In genomic region chr3:131883086-131883485, GRCh38 we compare ENCODE assay signal across 17 cellular contexts.
DNase-seq lines count a peak whose midpoint lies in the region; ATAC-seq and TF ChIP-seq lines count a peak whose summit lies in the region.
"Had no signal": no experiment of that assay in that cellular context is flagged by ENCODE, and none has a peak within 500 bp of the region (broad histone marks: within the 10 kb centered on the region; RNA-seq: fewer than 3 reads in every experiment).

No MANE protein-coding gene starts in this region.

- no peaks in the 10 kb centered on the region for H3K27me3 Mint-ChIP-seq in stimulated activated naive CD8-positive, alpha-beta T cell treated with anti-CD3 and anti-CD28 coated beads, Interleukin-15, amount 100 ng/mL, for 72 hours

- no peak overlapping the region for H3K27ac Mint-ChIP-seq in stimulated activated naive CD8-positive, alpha-beta T cell treated with anti-CD3 and anti-CD28 coated beads, Interleukin-15, amount 100 ng/mL, for 72 hours
- H3K27ac Mint-ChIP-seq: CD14-positive monocyte; CD8-positive, alpha-beta T cell had no signal

- no peak overlapping the region for H3K4me3 ChIP-seq in osteoblast (ENCODE audit: insufficient read depth, low read length)
- H3K4me3 ChIP-seq: BLaER1 had no signal

- no peak overlapping the region for H2AFZ ChIP-seq in osteoblast (ENCODE audit: low read length)

- H3K4me3 Mint-ChIP-seq in stimulated activated naive CD8-positive, alpha-beta T cell treated with anti-CD3 and anti-CD28 coated beads, Interleukin-15, amount 100 ng/mL, for 72 hours, result no peak overlapping the region
- H3K4me3 Mint-ChIP-seq: CD14-positive monocyte; CD8-positive, alpha-beta T cell had no signal

- peak; percentile 6 for DNase-seq in EL
- peak; percentile 18 for DNase-seq in M059J (ENCODE audit: low read depth)
- peak; percentile 1 for DNase-seq in RKO (ENCODE audit: low spot score)
- DNase-seq in osteoblast (ENCODE audit: insufficient read length, low spot score, missing footprints), result peak; percentile 36
- no peak for DNase-seq in stimulated activated naive CD8-positive, alpha-beta T cell treated with anti-CD3 and anti-CD28 coated beads, Interleukin-15, amount 100 ng/mL, for 72 hours
- no peak for DNase-seq in activated CD8-positive, alpha-beta memory T cell treated with anti-CD3 and anti-CD28 coated beads, Interleukin-2, amount 50 U/mL, for 4 hours
- DNase-seq: Calu3, DMS79 treated with DMSO at 0.1 percent for 48 hours, GDM1, GOT3, H7 had no signal

- no peaks in the 10 kb centered on the region for H3K36me3 ChIP-seq in osteoblast (ENCODE audit: insufficient read depth, low read length)
- H3K36me3 ChIP-seq: BLaER1 had no signal

- H3K4me2 ChIP-seq in osteoblast (ENCODE audit: insufficient read depth, low read length), result no peak overlapping the region
- H3K4me2 ChIP-seq: BLaER1, KMS-11 had no signal

- H3K9me3 Mint-ChIP-seq in stimulated activated naive CD8-positive, alpha-beta T cell treated with anti-CD3 and anti-CD28 coated beads, Interleukin-15, amount 100 ng/mL, for 72 hours, result no peaks in the 10 kb centered on the region
- H3K9me3 Mint-ChIP-seq: CD8-positive, alpha-beta T cell had no signal

- ATAC-seq in GM18519 (IDR thresholded peaks at IDR 0.05; ENCODE audit: low FRiP score, unreplicated experiment), result no peak
- no peak for ATAC-seq in stimulated activated naive CD8-positive, alpha-beta T cell treated with anti-CD3 and anti-CD28 coated beads, Interleukin-15, amount 100 ng/mL, for 72 hours
- ATAC-seq: CD8-positive, alpha-beta T cell had no signal

- H3K4me1 Mint-ChIP-seq in stimulated activated naive CD8-positive, alpha-beta T cell treated with anti-CD3 and anti-CD28 coated beads, Interleukin-15, amount 100 ng/mL, for 72 hours, result no peaks in the 10 kb centered on the region
- H3K4me1 Mint-ChIP-seq: CD14-positive monocyte had no signal

- no peaks in the 10 kb centered on the region for H3K4me1 ChIP-seq in osteoblast (ENCODE audit: insufficient read depth, low read length)

- no peaks in the 10 kb centered on the region for H4K20me1 ChIP-seq in osteoblast (ENCODE audit: insufficient read depth, low read length)
- H4K20me1 ChIP-seq: BLaER1 had no signal

- no peaks in the 10 kb centered on the region for H3K27me3 ChIP-seq in osteoblast (ENCODE audit: insufficient read depth, low read length)
- H3K27me3 ChIP-seq: BLaER1 had no signal

- no peak for TF ChIP-seq CTCF in osteoblast (IDR thresholded peaks at IDR 0.05; ENCODE audit: extremely low read depth, low read depth, low read length)

- H3K79me2 ChIP-seq in osteoblast (ENCODE audit: insufficient read depth, low read length), result no peaks in the 10 kb centered on the region

- H3K9me3 ChIP-seq in osteoblast (ENCODE audit: low read depth, low read length), result no peaks in the 10 kb centered on the region

- H3K27ac ChIP-seq in osteoblast (ENCODE audit: low read depth, low read length), result no peak overlapping the region
- H3K27ac ChIP-seq: BLaER1, HL-60, KMS-11 had no signal

Comparison
In these comparisons a context has a peak if more than half of its experiments do, and no peak if none do; other contexts are left out.
1. DNase-seq: peak in EL (single experiment), M059J (single experiment), RKO (single experiment) and osteoblast (single experiment); none in stimulated activated naive CD8-positive, alpha-beta T cell treated with anti-CD3 and anti-CD28 coated beads, Interleukin-15, amount 100 ng/mL, for 72 hours (0 of 2) and activated CD8-positive, alpha-beta memory T cell treated with anti-CD3 and anti-CD28 coated beads, Interleukin-2, amount 50 U/mL, for 4 hours (single experiment).